Comparison of ENCODE assay signal across 19 cellular contexts in the genomic region with DNA sequence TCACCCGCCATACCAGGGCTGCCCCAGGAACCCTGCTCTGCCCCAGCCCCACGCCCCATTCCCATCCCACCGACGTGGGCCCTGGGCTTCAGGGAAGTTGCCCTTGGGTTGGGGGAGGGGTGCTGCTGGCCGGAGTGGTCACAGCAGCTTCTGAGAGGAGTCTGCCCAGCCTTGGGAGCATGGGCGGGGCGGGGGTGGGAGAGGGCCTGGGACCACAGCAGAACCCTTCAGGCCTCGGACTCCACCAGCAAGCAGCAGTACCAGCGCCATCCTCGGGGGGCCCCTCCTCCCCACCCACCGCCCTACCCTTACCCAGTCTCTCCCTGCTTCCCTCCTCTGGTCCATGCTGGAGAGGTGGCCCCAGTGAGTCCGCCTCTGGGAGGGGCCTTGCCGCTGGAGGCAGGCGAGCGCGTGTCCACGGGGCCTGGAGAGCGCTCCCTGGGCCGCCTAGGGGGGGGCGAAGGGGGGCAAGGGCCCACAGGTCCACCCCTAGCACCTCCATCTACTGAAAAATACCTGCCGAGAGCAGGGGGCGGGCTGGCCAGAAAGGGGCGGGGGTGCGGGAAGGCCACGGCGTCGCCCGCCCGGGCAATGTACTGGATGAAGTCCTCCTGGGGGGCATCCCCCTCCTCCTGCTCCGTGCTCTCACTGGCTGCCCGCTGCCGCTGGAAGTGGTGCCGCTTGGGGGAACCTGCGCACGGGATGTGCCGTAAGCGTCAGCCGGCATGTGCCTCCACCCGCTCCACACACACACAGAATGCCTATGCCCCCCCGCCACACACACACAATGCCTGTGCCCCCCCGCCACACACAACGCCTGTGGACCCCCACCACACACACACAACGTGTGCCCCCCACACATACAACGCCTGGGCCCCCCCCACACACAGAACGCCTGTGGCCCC. TPM values are rescaled to one million over a fixed set of nuclear protein-coding genes. Genes with fewer than 3 reads are reported as not detected.
A peak's percentile ranks its signal among the peaks of the same experiment; 100 is the strongest.
DNase-seq lines count a peak whose midpoint lies in the region; ATAC-seq, FAIRE-seq and TF ChIP-seq lines count a peak whose summit lies in the region.
"Had no signal": no experiment of that assay in that cellular context is flagged by ENCODE, and none has a peak within 500 bp of the region (broad histone marks: within the 10 kb centered on the region; RNA-seq: fewer than 3 reads in every experiment).

No MANE protein-coding gene starts in this region.

- peaks cover 12% of the 10 kb centered on the region for H3K79me2 ChIP-seq in astrocyte (ENCODE audit: insufficient read depth, low read length)

- no peak overlapping the region for H2AFZ ChIP-seq in astrocyte (ENCODE audit: low read depth, low read length)
- H2AFZ ChIP-seq in neuronal stem cell (ENCODE audit: low read length): no peak overlapping the region
- H2AFZ ChIP-seq: PC-9 had no signal

- H4K20me1 ChIP-seq in astrocyte (ENCODE audit: insufficient read depth, low read length): peaks cover 38% of the 10 kb centered on the region

- peak overlapping the region; percentile 10 for H3K23ac ChIP-seq in neuronal stem cell (ENCODE audit: low read depth, low read length, poor library complexity)

- H4K91ac ChIP-seq in neuronal stem cell (ENCODE audit: low read depth, low read length, poor library complexity): no peak overlapping the region

- no peak overlapping the region for H4K8ac ChIP-seq in neuronal stem cell (ENCODE audit: low read depth, low read length)

- WGBS in neuronal stem cell (ENCODE audit: extremely low coverage in 2 of 2, insufficient read length in 2 of 2, insufficient replicate concordance in 1 of 2), 2 donors: no CpG with 5 or more reads among the region's 45 CpGs

- no peak overlapping the region for H3K27ac Mint-ChIP-seq in activated CD8-positive, alpha-beta T cell treated with anti-CD3 and anti-CD28 coated beads for 36 hours
- H3K27ac Mint-ChIP-seq in activated CD8-positive, alpha-beta T cell treated with anti-CD3 and anti-CD28 coated beads, Interleukin-2, amount 10 ng/mL, durations not matched to agents 7 days and 5 days: no peak overlapping the region
- H3K27ac Mint-ChIP-seq in astrocyte (ENCODE audit: unreplicated experiment): peak overlapping the region; percentile 78

- peaks cover 2% of the 10 kb centered on the region for H3K36me3 Mint-ChIP-seq in activated CD8-positive, alpha-beta T cell treated with anti-CD3 and anti-CD28 coated beads for 36 hours (ENCODE audit: low read depth)
- peaks cover 9% of the 10 kb centered on the region for H3K36me3 Mint-ChIP-seq in activated CD8-positive, alpha-beta T cell treated with anti-CD3 and anti-CD28 coated beads, Interleukin-2, amount 10 ng/mL, durations not matched to agents 7 days and 5 days (ENCODE audit: low read depth)
- peaks cover 7% of the 10 kb centered on the region for H3K36me3 Mint-ChIP-seq in astrocyte (ENCODE audit: low read depth, unreplicated experiment)

- H3K36me3 ChIP-seq in H7 (replicated peaks; ENCODE audit: control insufficient read depth, insufficient read depth, low read length) (peaks cover 4% of the 10 kb centered on the region), astrocyte (ENCODE audit: insufficient read depth, low read length) (peaks cover 3% of the 10 kb centered on the region), neuronal stem cell (replicated peaks in 1 of 2; ENCODE audit: control insufficient read depth in 2 of 2, insufficient read depth in 2 of 2, low read length in 2 of 2) (peaks cover 47 to 77% of the 10 kb centered on the region in 2 donors), breast epithelium (peaks cover 9% of the 10 kb centered on the region)

- TF ChIP-seq POLR2A in breast epithelium (IDR thresholded peaks at IDR 0.05): no peak

- H3K14ac ChIP-seq in neuronal stem cell (ENCODE audit: low read length): no peak overlapping the region

- H3K4ac ChIP-seq in neuronal stem cell (ENCODE audit: low read length): no peak overlapping the region

- H3K9me3 ChIP-seq in astrocyte (ENCODE audit: insufficient read depth, low read depth, low read length): no peaks in the 10 kb centered on the region
- no peaks in the 10 kb centered on the region for H3K9me3 ChIP-seq in neuronal stem cell (replicated peaks in 1 of 2; ENCODE audit: control insufficient read depth in 2 of 2, insufficient read depth in 1 of 2, low read depth in 1 of 2, low read length in 2 of 2)
- no peaks in the 10 kb centered on the region for H3K9me3 ChIP-seq in breast epithelium

- no peaks in the 10 kb centered on the region for H3K27me3 Mint-ChIP-seq in activated CD8-positive, alpha-beta T cell treated with anti-CD3 and anti-CD28 coated beads for 36 hours
- peaks cover under 1% of the 10 kb centered on the region for H3K27me3 Mint-ChIP-seq in activated CD8-positive, alpha-beta T cell treated with anti-CD3 and anti-CD28 coated beads, Interleukin-2, amount 10 ng/mL, durations not matched to agents 7 days and 5 days (ENCODE audit: low read depth)
- no peaks in the 10 kb centered on the region for H3K27me3 Mint-ChIP-seq in astrocyte (ENCODE audit: low read depth, unreplicated experiment)

- no peak overlapping the region for H3K18ac ChIP-seq in neuronal stem cell (ENCODE audit: low read length)

- H3K9me3 Mint-ChIP-seq in activated CD8-positive, alpha-beta T cell treated with anti-CD3 and anti-CD28 coated beads for 36 hours: no peaks in the 10 kb centered on the region
- H3K9me3 Mint-ChIP-seq in activated CD8-positive, alpha-beta T cell treated with anti-CD3 and anti-CD28 coated beads, Interleukin-2, amount 10 ng/mL, durations not matched to agents 7 days and 5 days (ENCODE audit: insufficient read depth): no peaks in the 10 kb centered on the region
- H3K9me3 Mint-ChIP-seq in astrocyte (ENCODE audit: unreplicated experiment): no peaks in the 10 kb centered on the region

- H3K4me3 Mint-ChIP-seq in activated CD8-positive, alpha-beta T cell treated with anti-CD3 and anti-CD28 coated beads for 36 hours: no peak overlapping the region
- no peak overlapping the region for H3K4me3 Mint-ChIP-seq in activated CD8-positive, alpha-beta T cell treated with anti-CD3 and anti-CD28 coated beads, Interleukin-2, amount 10 ng/mL, durations not matched to agents 7 days and 5 days
- no peak overlapping the region for H3K4me3 Mint-ChIP-seq in astrocyte (ENCODE audit: unreplicated experiment)

- no peak overlapping the region for H2AK5ac ChIP-seq in neuronal stem cell (ENCODE audit: low read depth, low read length)

- no peak overlapping the region for H2BK15ac ChIP-seq in neuronal stem cell (ENCODE audit: low read length)

- peak; percentile 21 for ATAC-seq in activated CD8-positive, alpha-beta T cell treated with anti-CD3 and anti-CD28 coated beads for 36 hours
- ATAC-seq in activated CD8-positive, alpha-beta T cell treated with anti-CD3 and anti-CD28 coated beads, Interleukin-2, amount 10 ng/mL, durations not matched to agents 7 days and 5 days: no peak

- intact Hi-C loops in activated CD8-positive, alpha-beta T cell treated with anti-CD3 and anti-CD28 coated beads for 36 hours (cut with micrococcal nuclease): no loop called here
- intact Hi-C loops in breast epithelium (cut with DNase I; ENCODE audit: low total_unique reads): no loop called here

- H3K27me3 ChIP-seq in H7 (ENCODE audit: control insufficient read depth, insufficient read depth, low read length) (no peaks in the 10 kb centered on the region), astrocyte (ENCODE audit: insufficient read depth, low read length) (no peaks in the 10 kb centered on the region), neuronal stem cell (ENCODE audit: control insufficient read depth in 3 of 3, insufficient read depth in 3 of 3, low read depth in 1 of 3, low read length in 3 of 3) (no peaks in the 10 kb centered on the region), breast epithelium (no peaks in the 10 kb centered on the region)

- DNase-seq in activated CD8-positive, alpha-beta T cell treated with anti-CD3 and anti-CD28 coated beads for 36 hours: no peak
- no peak for DNase-seq in activated CD8-positive, alpha-beta T cell treated with anti-CD3 and anti-CD28 coated beads, Interleukin-2, amount 10 ng/mL, durations not matched to agents 7 days and 5 days
- DNase-seq in H7 (peak; percentile 90), astrocyte (ENCODE audit: low read depth) (no peak), neuronal stem cell (ENCODE audit: low spot score) (no peak), breast epithelium (ENCODE audit: low spot score in 2 of 2) (no peak), mesenteric fat pad (ENCODE audit: low spot score) (no peak)
- DNase-seq in stimulated activated naive CD4-positive, alpha-beta T cell (lab: John Stamatoyannopoulos, UW): no peak
- DNase-seq: COR-L47; KG1; NCI-H1092; NCI-H2227 treated with DMSO at 0.1 percent for 48 hours; NCI-H524 treated with DMSO at 0.1 percent for 48 hours; NK-92 treated with Interleukin-12 subunit alpha and Interleukin-12 subunit beta, amount 100 ng/mL, for 24 hours had no signal

- H2BK120ac ChIP-seq in neuronal stem cell (ENCODE audit: low read depth, low read length): no peak overlapping the region

- POLR2A ChIA-PET in activated CD8-positive, alpha-beta T cell treated with anti-CD3 and anti-CD28 coated beads for 36 hours (lab: Charles Lee): no interaction called here
- POLR2A ChIA-PET in activated CD8-positive, alpha-beta T cell treated with anti-CD3 and anti-CD28 coated beads, Interleukin-2, amount 10 ng/mL, durations not matched to agents 7 days and 5 days (lab: Charles Lee): no interaction called here

- H3K27ac ChIP-seq in astrocyte (ENCODE audit: low read depth, low read length): no peak overlapping the region
- H3K27ac ChIP-seq in neuronal stem cell (replicated peaks; ENCODE audit: low read length): no peak overlapping the region
- H3K27ac ChIP-seq in breast epithelium: no peak overlapping the region
- H3K27ac ChIP-seq: C4-2B, PC-9 had no signal

- H3K9ac ChIP-seq in astrocyte (ENCODE audit: low read length) (no peak overlapping the region), neuronal stem cell (ENCODE audit: low read depth, low read length, poor library complexity) (peak overlapping the region; percentile 70)

- CTCF ChIA-PET in activated CD8-positive, alpha-beta T cell treated with anti-CD3 and anti-CD28 coated beads for 36 hours (lab: Charles Lee): no interaction called here
- CTCF ChIA-PET in activated CD8-positive, alpha-beta T cell treated with anti-CD3 and anti-CD28 coated beads, Interleukin-2, amount 10 ng/mL, durations not matched to agents 7 days and 5 days (lab: Charles Lee): no interaction called here

- H3K4me3 ChIP-seq in H7 (ENCODE audit: insufficient read depth, low read depth, low read length): no peak overlapping the region
- no peak overlapping the region for H3K4me3 ChIP-seq in astrocyte (ENCODE audit: insufficient read depth, low read depth, low read length)
- no peak overlapping the region for H3K4me3 ChIP-seq in neuronal stem cell (ENCODE audit: low read length in 2 of 2)
- no peak overlapping the region for H3K4me3 ChIP-seq in breast epithelium
- H3K4me3 ChIP-seq: PC-9 had no signal

- peaks cover 26% of the 10 kb centered on the region for H3K79me1 ChIP-seq in neuronal stem cell (ENCODE audit: low read depth, low read length)

- peak overlapping the region; percentile 35 for H2BK5ac ChIP-seq in neuronal stem cell (ENCODE audit: low read length)

- no peak for FAIRE-seq in astrocyte (lab: Jason Lieb, UNC)
- FAIRE-seq: A204.1, G401.6, HTR-8/SVneo had no signal

- H3K4me1 ChIP-seq in astrocyte (ENCODE audit: insufficient read depth, low read length): peaks cover 16% of the 10 kb centered on the region
- H3K4me1 ChIP-seq in neuronal stem cell (ENCODE audit: control insufficient read depth in 2 of 2, insufficient read depth in 1 of 2, low read depth in 1 of 2, low read length in 2 of 2): peaks cover 1 to 2% of the 10 kb centered on the region in 2 donors
- H3K4me1 ChIP-seq in breast epithelium: no peaks in the 10 kb centered on the region

- TF ChIP-seq CTCF in activated CD8-positive, alpha-beta T cell treated with anti-CD3 and anti-CD28 coated beads for 36 hours (IDR thresholded peaks at IDR 0.05): no peak
- TF ChIP-seq CTCF in astrocyte (IDR thresholded peaks at IDR 0.05; ENCODE audit: insufficient read depth, low read depth, low read length) (no peak), breast epithelium (IDR thresholded peaks at IDR 0.05) (no peak)

- no peak overlapping the region for H2BK12ac ChIP-seq in neuronal stem cell (ENCODE audit: low read length)

- no peaks in the 10 kb centered on the region for H3K4me1 Mint-ChIP-seq in activated CD8-positive, alpha-beta T cell treated with anti-CD3 and anti-CD28 coated beads for 36 hours (ENCODE audit: low read depth)
- H3K4me1 Mint-ChIP-seq in activated CD8-positive, alpha-beta T cell treated with anti-CD3 and anti-CD28 coated beads, Interleukin-2, amount 10 ng/mL, durations not matched to agents 7 days and 5 days (ENCODE audit: low read depth): no peaks in the 10 kb centered on the region
- H3K4me1 Mint-ChIP-seq in astrocyte (ENCODE audit: low read depth, unreplicated experiment): peaks cover 11% of the 10 kb centered on the region

- H3K4me2 ChIP-seq in astrocyte (ENCODE audit: low read length) (no peak overlapping the region), neuronal stem cell (ENCODE audit: insufficient read depth, low read length, poor library complexity, severe bottlenecking) (no peak overlapping the region)
- H3K4me2 ChIP-seq: PC-9 had no signal

RNA-seq across cellular contexts. Expression of gene CBARP, which starts 7.0 kb away (rescaled TPM):
- under 1 TPM; 0.49 to 0.86 TPM for total RNA-seq in activated CD8-positive, alpha-beta T cell treated with anti-CD3 and anti-CD28 coated beads for 36 hours
- total RNA-seq in activated CD8-positive, alpha-beta T cell treated with anti-CD3 and anti-CD28 coated beads, Interleukin-2, amount 10 ng/mL, durations not matched to agents 7 days and 5 days: under 1 TPM in 1 of 2 experiments, not detected in 1; 0.10 TPM
- total RNA-seq in H7 (2014; rRNA removed; shearing (Covaris generic)): 6.7 and 9.8 TPM in 2 replicates
- total RNA-seq in astrocyte (18.8 and 19.8 TPM in 2 replicates), breast epithelium (1 to 10 TPM in 1 of 3 donors, under 1 TPM in 1, not detected in 1; 0.98 to 4.8 TPM), mesenteric fat pad (6.2 TPM)
- polyA plus RNA-seq in neuronal stem cell (2013, experiment 1 of 2): 14.0 TPM
- 12.8 TPM for polyA plus RNA-seq in neuronal stem cell (2013, experiment 2 of 2)

RNA-seq across cellular contexts. Expression of gene ATP5F1D, which starts 10.7 kb away (rescaled TPM):
- 100 to 1,000 TPM; 186 to 199 TPM for total RNA-seq in activated CD8-positive, alpha-beta T cell treated with anti-CD3 and anti-CD28 coated beads for 36 hours
- 100 to 1,000 TPM; 209 to 222 TPM for total RNA-seq in activated CD8-positive, alpha-beta T cell treated with anti-CD3 and anti-CD28 coated beads, Interleukin-2, amount 10 ng/mL, durations not matched to agents 7 days and 5 days
- total RNA-seq in H7 (2014; rRNA removed; shearing (Covaris generic)): 44.7 and 53.1 TPM in 2 replicates
- total RNA-seq in astrocyte: 154 and 170 TPM in 2 replicates
- polyA plus RNA-seq in neuronal stem cell (2013, experiment 1 of 2): 106 TPM
- 101 TPM for polyA plus RNA-seq in neuronal stem cell (2013, experiment 2 of 2)
- 10 to 100 TPM; 47.6 to 64.9 (median 61.3) TPM for total RNA-seq in breast epithelium
- 189 TPM for total RNA-seq in mesenteric fat pad

RNA-seq across cellular contexts. Expression of gene MIDN, which starts 17.5 kb away (rescaled TPM):
- 10 to 100 TPM; 41.1 to 43.9 TPM for total RNA-seq in activated CD8-positive, alpha-beta T cell treated with anti-CD3 and anti-CD28 coated beads for 36 hours
- total RNA-seq in activated CD8-positive, alpha-beta T cell treated with anti-CD3 and anti-CD28 coated beads, Interleukin-2, amount 10 ng/mL, durations not matched to agents 7 days and 5 days: 10 to 100 TPM; 88.4 to 94.3 TPM
- total RNA-seq in H7 (2014; rRNA removed; shearing (Covaris generic)): 35.1 and 50.3 TPM in 2 replicates
- total RNA-seq in astrocyte: 119 and 141 TPM in 2 replicates
- 98.3 TPM for polyA plus RNA-seq in neuronal stem cell (2013, experiment 1 of 2)
- 99.9 TPM for polyA plus RNA-seq in neuronal stem cell (2013, experiment 2 of 2)
- total RNA-seq in breast epithelium: 10 to 100 TPM; 13.8 to 28.5 (median 22.4) TPM
- total RNA-seq in mesenteric fat pad: 156 TPM

RNA-seq across cellular contexts. Expression of gene STK11, which starts 25.3 kb away (rescaled TPM):
- 10 to 100 TPM; 55.1 to 58.0 TPM for total RNA-seq in activated CD8-positive, alpha-beta T cell treated with anti-CD3 and anti-CD28 coated beads for 36 hours
- 10 to 100 TPM; 68.8 to 70.8 TPM for total RNA-seq in activated CD8-positive, alpha-beta T cell treated with anti-CD3 and anti-CD28 coated beads, Interleukin-2, amount 10 ng/mL, durations not matched to agents 7 days and 5 days
- total RNA-seq in H7 (2014; rRNA removed; shearing (Covaris generic)): 96.3 and 99.0 TPM in 2 replicates
- total RNA-seq in astrocyte (61.6 and 67.9 TPM in 2 replicates), breast epithelium (10 to 100 TPM; 32.8 to 55.0 (median 52.1) TPM), mesenteric fat pad (60.8 TPM)
- polyA plus RNA-seq in neuronal stem cell (2013, experiment 1 of 2): 35.0 TPM
- 34.0 TPM for polyA plus RNA-seq in neuronal stem cell (2013, experiment 2 of 2)

RNA-seq across cellular contexts. Expression of gene CIRBP, which starts 38.3 kb away (rescaled TPM):
- total RNA-seq in activated CD8-positive, alpha-beta T cell treated with anti-CD3 and anti-CD28 coated beads for 36 hours: 100 to 1,000 TPM; 161 to 180 TPM
- total RNA-seq in activated CD8-positive, alpha-beta T cell treated with anti-CD3 and anti-CD28 coated beads, Interleukin-2, amount 10 ng/mL, durations not matched to agents 7 days and 5 days: 100 to 1,000 TPM; 172 to 195 TPM
- total RNA-seq in H7 (2014; rRNA removed; shearing (Covaris generic)): 219 and 221 TPM in 2 replicates
- total RNA-seq in astrocyte: 184 and 215 TPM in 2 replicates
- 218 TPM for polyA plus RNA-seq in neuronal stem cell (2013, experiment 1 of 2)
- polyA plus RNA-seq in neuronal stem cell (2013, experiment 2 of 2): 217 TPM
- 100 to 1,000 TPM; 458 to 758 (median 656) TPM for total RNA-seq in breast epithelium
- total RNA-seq in mesenteric fat pad: 243 TPM
